Comparison of ENCODE assay signal across 34 cellular contexts in genomic region chr7:155391414-155391813, GRCh38.
"Had no signal": no experiment of that assay in that cellular context is flagged by ENCODE, and none has a peak within 500 bp of the region (broad histone marks: within the 10 kb centered on the region; RNA-seq: fewer than 3 reads in every experiment).

No MANE protein-coding gene starts in this region.

- H3K27me3 ChIP-seq: MG63 had no signal

- H3K36me3 ChIP-seq: MG63 had no signal

- DNase-seq: Karpas-422, Kasumi-1, MG63, MM.1S, MV-4-11, NCI-H1048, NCI-H1092, NCI-H1092 treated with DMSO at 0.1 percent for 48 hours, NCI-H1105, NCI-H1105 treated with DMSO at 0.1 percent for 48 hours, NCI-H1417, NCI-H1417 treated with DMSO at 0.1 percent for 48 hours, NCI-H1436, NCI-H1436 treated with DMSO at 0.1 percent for 48 hours, NCI-H146, NCI-H1694, NCI-H1694 treated with DMSO at 0.1 percent for 48 hours, NCI-H187, NCI-H187 treated with DMSO at 0.1 percent for 48 hours, NCI-H1930, NCI-H2029, NCI-H2029 treated with DMSO at 0.1 percent for 48 hours, NCI-H2081, NCI-H2081 treated with DMSO at 0.1 percent for 48 hours, NCI-H2107, NCI-H2171, NCI-H2171 treated with DMSO at 0.1 percent for 48 hours, NCI-H2227 treated with DMSO at 0.1 percent for 48 hours, NCI-H226, NCI-H345, NCI-H446 treated with DMSO at 0.1 percent for 48 hours, NCI-H510A, NCI-H510A treated with DMSO at 0.1 percent for 48 hours had no signal

- H3K27ac ChIP-seq: KMS-11 had no signal

- H3K9ac ChIP-seq: KMS-11 had no signal

- H3K9me3 ChIP-seq: MG63 had no signal

- H3K4me3 ChIP-seq: MG63 had no signal
